ENCODE assay signal across 26 cellular contexts in the genomic region with DNA sequence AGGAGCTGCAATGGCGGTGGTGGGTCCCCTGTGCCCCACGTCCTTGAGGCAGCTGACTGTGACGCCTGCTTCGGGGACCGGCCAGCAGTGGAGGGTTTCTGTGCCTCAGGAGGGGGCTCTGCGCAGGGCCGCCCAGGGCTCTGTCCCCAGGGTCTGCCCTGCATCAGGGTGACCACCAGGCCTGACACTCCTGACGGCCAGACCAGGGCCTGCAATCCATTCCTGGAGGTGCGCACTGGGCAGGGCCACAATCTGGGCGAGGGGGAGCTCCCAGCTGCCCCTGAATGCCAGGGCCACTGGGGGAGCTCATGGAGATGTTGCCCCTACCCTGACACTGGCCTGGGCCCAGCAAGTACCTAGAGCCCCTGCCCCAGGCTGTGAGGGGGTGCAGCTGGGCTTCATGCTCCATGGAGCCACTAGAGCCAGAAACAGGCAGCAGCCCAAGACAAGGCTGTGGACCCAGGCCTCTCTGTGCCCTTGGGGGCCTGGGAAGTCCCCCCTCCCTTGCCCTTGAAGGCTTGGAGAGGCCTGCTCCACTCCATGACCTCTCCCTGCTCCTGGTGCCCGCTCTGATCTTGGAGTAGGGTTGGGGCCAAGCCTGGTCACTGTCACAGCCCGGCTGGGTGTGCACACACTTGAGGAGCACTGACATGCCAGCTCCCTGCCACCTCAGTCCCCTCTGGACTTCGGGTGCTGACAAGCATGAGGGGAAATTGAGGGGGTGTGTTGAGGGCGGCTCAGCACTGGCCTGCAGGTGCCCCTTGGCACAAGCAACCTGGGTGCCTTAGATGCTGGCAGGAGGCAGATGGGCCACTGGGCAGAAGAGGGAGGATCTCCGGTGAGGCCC. TPM values are rescaled to one million over a fixed set of nuclear protein-coding genes. Genes with fewer than 3 reads are reported as not detected.
DNase-seq lines count a peak whose midpoint lies in the region; ATAC-seq, FAIRE-seq and TF ChIP-seq lines count a peak whose summit lies in the region.
"Had no signal": no experiment of that assay in that cellular context is flagged by ENCODE, and none has a peak within 500 bp of the region (broad histone marks: within the 10 kb centered on the region; RNA-seq: fewer than 3 reads in every experiment).

No MANE protein-coding gene starts in this region.

- H3K18ac ChIP-seq in H1 (ENCODE audit: extremely low read depth, low read length): no peak overlapping the region

- peak; percentile 23 for DNase-seq in left ventricle myocardium superior
- DNase-seq in cardiac septum (ENCODE audit: low spot score): no peak
- no peak for DNase-seq in H1 (ENCODE audit: low read depth in 1 of 2, low spot score in 2 of 2)
- peak; percentile 52 for DNase-seq in osteoblast (ENCODE audit: insufficient read length, low spot score, missing footprints)
- DNase-seq in upper lobe of right lung: no peak
- DNase-seq in EL: no peak
- no peak for DNase-seq in HT-29 (ENCODE audit: low spot score)
- DNase-seq: CD4-positive, alpha-beta T cell; COR-L47; GDM1; GOT3; MG63; NCI-H2029 treated with DMSO at 0.1 percent for 48 hours; NCI-H446 treated with DMSO at 0.1 percent for 48 hours; NCI-H526; NCI-H82; NK-92 treated with Interleukin-12 subunit alpha and Interleukin-12 subunit beta, amount 100 ng/mL, for 24 hours; PC-3; Right ventricle myocardium superior had no signal

- intact Hi-C loops in left ventricle myocardium superior (cut with micrococcal nuclease) (no loop called here), cardiac septum (cut with DNase I) (no loop called here), upper lobe of right lung (cut with DNase I) (no loop called here)

- CTCF ChIA-PET in H1 (lab: Charles Lee; ENCODE audit: partially characterized antibody): interaction anchor here (1.1 to 7.2 kb wide), 6 partner anchors 10 to 116 kb away, joined by 3 to 29 read pairs (median 7); a partner anchor contains a TSS

- H2AK5ac ChIP-seq in H1 (ENCODE audit: low read depth, low read length): no peak overlapping the region

- no peak for TF ChIP-seq RAD21 in H1 (IDR thresholded peaks at IDR 0.05 in 1 of 2, conservative IDR thresholded peaks at IDR 0.05 in 1 of 2; ENCODE audit: low read depth in 2 of 2, low read length in 2 of 2)

- no peaks in the 10 kb centered on the region for H3K79me2 ChIP-seq in H1 (ENCODE audit: control insufficient read depth in 1 of 2, insufficient read depth in 2 of 2, low read length in 2 of 2)
- no peaks in the 10 kb centered on the region for H3K79me2 ChIP-seq in osteoblast (ENCODE audit: insufficient read depth, low read length)

- H3K4me1 ChIP-seq in H1 (replicated peaks in 1 of 4; ENCODE audit: control insufficient read depth in 3 of 4, insufficient read depth in 4 of 4, low read length in 3 of 4) (peaks cover 0 to 2% (median 2%) of the 10 kb centered on the region in 4 experiments; a peak in 3 of 7 replicates), osteoblast (ENCODE audit: insufficient read depth, low read length) (no peaks in the 10 kb centered on the region), upper lobe of right lung (no peaks in the 10 kb centered on the region)
- H3K4me1 ChIP-seq: BLaER1 treated with 17β-estradiol and CSF1 and Interleukin-3, amounts not matched to agents 10 nM and 100 nM; SJSA1 had no signal

- TF ChIP-seq CTCF in H1 (IDR thresholded peaks at IDR 0.05; ENCODE audit: control extremely low read depth in 1 of 3, insufficient read depth in 1 of 3, low read depth in 1 of 3, low read length in 3 of 3) (no peak), osteoblast (IDR thresholded peaks at IDR 0.05; ENCODE audit: extremely low read depth, low read depth, low read length) (no peak), upper lobe of right lung (IDR thresholded peaks at IDR 0.05) (no peak)

- TF ChIP-seq POLR2A in H1 (IDR thresholded peaks at IDR 0.05; ENCODE audit: control extremely low read depth in 1 of 2, low read depth in 2 of 2, low read length in 2 of 2): no peak

- ATAC-seq in left ventricle myocardium superior (no peak), upper lobe of right lung (peak; percentile 37), HG02759 (IDR thresholded peaks at IDR 0.05; ENCODE audit: unreplicated experiment) (no peak)
- ATAC-seq: GM12878, HCT116, PC-3 had no signal

- H2AFZ ChIP-seq in H1 (ENCODE audit: low read length) (no peak overlapping the region), osteoblast (ENCODE audit: low read length) (no peak overlapping the region)

- H2BK12ac ChIP-seq in H1 (ENCODE audit: low read depth, low read length): no peak overlapping the region

- H4K5ac ChIP-seq in H1 (ENCODE audit: insufficient read length, low read depth, low read length): no peak overlapping the region

- no peaks in the 10 kb centered on the region for H3K23me2 ChIP-seq in H1 (ENCODE audit: low read depth, low read length)

- H4K20me1 ChIP-seq in H1 (replicated peaks in 1 of 2; ENCODE audit: control insufficient read depth in 1 of 2, insufficient read depth in 2 of 2, low read length in 2 of 2) (peaks cover 0 to 1% of the 10 kb centered on the region in 2 experiments), osteoblast (ENCODE audit: insufficient read depth, low read length) (no peaks in the 10 kb centered on the region)
- H4K20me1 ChIP-seq: BLaER1 treated with 17β-estradiol and CSF1 and Interleukin-3, amounts not matched to agents 10 nM and 100 nM had no signal

- no peak for TF ChIP-seq EP300 in H1 (IDR thresholded peaks at IDR 0.05; ENCODE audit: borderline replicate concordance in 1 of 2, low read depth in 2 of 2, low read length in 2 of 2)

- 92% methylated on average over 15 of the region's 15 CpGs; no CpG with 5 or more reads in 1 of the 2 experiments for WGBS in H1 (ENCODE audit: extremely low coverage in 1 of 2, insufficient coverage in 1 of 2, insufficient read length in 1 of 2, insufficient replicate concordance in 2 of 2, low coverage in 1 of 2, low lambda C conversion rate in 2 of 2, missing lambda C conversion rate in 1 of 2), 2 experiments

- POLR2A ChIA-PET in H1 (lab: Charles Lee; ENCODE audit: partially characterized antibody): no interaction called here

- no peaks in the 10 kb centered on the region; the same call in 1 of the 2 replicates for H3K79me1 ChIP-seq in H1 (ENCODE audit: low read depth, low read length)

- H3K36me3 ChIP-seq in H1 (ENCODE audit: control insufficient read depth in 2 of 4, insufficient read depth in 4 of 4, low read length in 3 of 4) (no peaks in the 10 kb centered on the region), osteoblast (ENCODE audit: insufficient read depth, low read length) (peaks cover 3% of the 10 kb centered on the region), upper lobe of right lung (no peaks in the 10 kb centered on the region)
- H3K36me3 ChIP-seq: MG63, SJSA1 had no signal

- H3K27me3 ChIP-seq in H1 (replicated peaks in 1 of 4; ENCODE audit: control insufficient read depth in 3 of 4, extremely low read depth in 1 of 4, insufficient read depth in 3 of 4, low read length in 3 of 4) (no peaks in the 10 kb centered on the region), osteoblast (ENCODE audit: insufficient read depth, low read length) (no peaks in the 10 kb centered on the region), upper lobe of right lung (no peaks in the 10 kb centered on the region)
- H3K27me3 ChIP-seq: BLaER1 treated with 17β-estradiol and CSF1 and Interleukin-3, amounts not matched to agents 10 nM and 100 nM; MG63; SJSA1 had no signal

- no peak overlapping the region for H3K23ac ChIP-seq in H1 (ENCODE audit: insufficient read length)

- H3K9me3 ChIP-seq in H1 (ENCODE audit: insufficient read depth in 2 of 2, low read depth in 1 of 2, low read length in 1 of 2) (no peaks in the 10 kb centered on the region), osteoblast (ENCODE audit: low read depth, low read length) (no peaks in the 10 kb centered on the region), upper lobe of right lung (no peaks in the 10 kb centered on the region)
- H3K9me3 ChIP-seq: MG63, SJSA1 had no signal

- FAIRE-seq in H1 (lab: Jason Lieb, UNC): no peak
- FAIRE-seq: A204.1, GM12878 had no signal

- H3K4me2 ChIP-seq in H1 (ENCODE audit: insufficient read depth in 1 of 2, low read depth in 2 of 2, low read length in 2 of 2) (no peak overlapping the region), osteoblast (ENCODE audit: insufficient read depth, low read length) (no peak overlapping the region)
- H3K4me2 ChIP-seq: BLaER1 treated with 17β-estradiol and CSF1 and Interleukin-3, amounts not matched to agents 10 nM and 100 nM had no signal

- no peak overlapping the region for H3K4ac ChIP-seq in H1 (replicated peaks; ENCODE audit: insufficient read length, low read depth, low read length)

- no peak overlapping the region for H2BK15ac ChIP-seq in H1 (ENCODE audit: low read length)

- H3K4me3 ChIP-seq in H1 (ENCODE audit: extremely low read depth in 1 of 4, insufficient read depth in 2 of 4, low read depth in 3 of 4, low read length in 4 of 4) (no peak overlapping the region), osteoblast (ENCODE audit: insufficient read depth, low read length) (no peak overlapping the region), upper lobe of right lung (no peak overlapping the region)
- H3K4me3 ChIP-seq: BLaER1 treated with 17β-estradiol and CSF1 and Interleukin-3, amounts not matched to agents 10 nM and 100 nM; GM12878; MG63; SJSA1 had no signal

- no peak overlapping the region for H2BK20ac ChIP-seq in H1 (ENCODE audit: low read length)

- no peak overlapping the region for H3K56ac ChIP-seq in H1 (replicated peaks; ENCODE audit: insufficient read length, low read depth, low read length)

- H4K91ac ChIP-seq in H1 (replicated peaks; ENCODE audit: insufficient read length, low read length): no peak overlapping the region

- H2BK120ac ChIP-seq in H1 (replicated peaks; ENCODE audit: low read depth, low read length): no peak overlapping the region

- no peak overlapping the region for H3K14ac ChIP-seq in H1 (ENCODE audit: insufficient read length)

- no peak overlapping the region for H3K27ac ChIP-seq in H1 (ENCODE audit: low read depth, low read length)
- H3K27ac ChIP-seq in osteoblast (ENCODE audit: low read depth, low read length): no peak overlapping the region
- no peak overlapping the region for H3K27ac ChIP-seq in upper lobe of right lung
- H3K27ac ChIP-seq: BLaER1 treated with 17β-estradiol and CSF1 and Interleukin-3, amounts not matched to agents 10 nM and 100 nM; HL-60; SJSA1 had no signal

- H4K8ac ChIP-seq in H1 (ENCODE audit: extremely low read depth, insufficient read depth, low read length): peak overlapping the region; percentile 68

- no peak overlapping the region for H2BK5ac ChIP-seq in H1 (ENCODE audit: low read depth, low read length)

- H3K9ac ChIP-seq in H1 (replicated peaks in 1 of 4; ENCODE audit: extremely low read depth in 1 of 4, low read depth in 3 of 4, low read length in 3 of 4): no peak overlapping the region
- H3K9ac ChIP-seq: BLaER1 treated with 17β-estradiol and CSF1 and Interleukin-3, amounts not matched to agents 10 nM and 100 nM had no signal

RNA-seq across cellular contexts. Expression of a gene that starts 55.9 kb away (rescaled TPM):
- total RNA-seq in left ventricle myocardium superior (5.4 TPM), cardiac septum (6.8 TPM), osteoblast (14.4 and 17.4 TPM in 2 replicates), upper lobe of right lung (17.9 TPM)
- 22.9 and 26.3 TPM in 2 replicates for total RNA-seq in H1 (2021; fragmentation: NEBNext Ultra II Directional; extraction: Animal tissue kit (Norgen Biotek cat#: 25700))
- 10.9 and 11.3 TPM in 2 replicates for polyA plus RNA-seq in H1 (2011; rRNA removed)
- 12.0 TPM for polyA plus RNA-seq in H1 (2011; cell fraction: cytosol; rRNA removed)
- polyA plus RNA-seq in H1 (2011; cell fraction: nucleus; rRNA removed): 17.2 TPM
- 13.5 to 27.5 TPM (median 17.6 TPM) in 4 replicates for polyA plus RNA-seq in H1 (2012, experiment 1 of 2)
- polyA plus RNA-seq in H1 (2012, experiment 2 of 2): 1.8 TPM
- polyA plus RNA-seq in H1 (2013, experiment 1 of 2): 17.6 TPM
- 19.8 TPM for polyA plus RNA-seq in H1 (2013, experiment 2 of 2)
- 46.9 and 68.6 TPM in 2 replicates for polyA minus RNA-seq in H1 (2011; rRNA and poly(A)+ RNA removed)
- polyA minus RNA-seq in H1 (2011; cell fraction: cytosol; rRNA and poly(A)+ RNA removed): 18.3 TPM
- 53.0 TPM for polyA minus RNA-seq in H1 (2011; cell fraction: nucleus; rRNA and poly(A)+ RNA removed)
- 7.4 and 14.4 TPM in 2 replicates for total RNA-seq in HT-29 (2014; rRNA removed; shearing (Covaris generic))
- total RNA-seq: PC-3 had no signal

Comparison
In these comparisons a context has a peak if more than half of its experiments do, and no peak if none do; other contexts are left out.
1. DNase-seq: peak in left ventricle myocardium superior (single experiment) and osteoblast (single experiment); none in cardiac septum (single experiment), H1 (0 of 2), upper lobe of right lung (single experiment), EL (single experiment) and HT-29 (single experiment).